In the genomic region with DNA sequence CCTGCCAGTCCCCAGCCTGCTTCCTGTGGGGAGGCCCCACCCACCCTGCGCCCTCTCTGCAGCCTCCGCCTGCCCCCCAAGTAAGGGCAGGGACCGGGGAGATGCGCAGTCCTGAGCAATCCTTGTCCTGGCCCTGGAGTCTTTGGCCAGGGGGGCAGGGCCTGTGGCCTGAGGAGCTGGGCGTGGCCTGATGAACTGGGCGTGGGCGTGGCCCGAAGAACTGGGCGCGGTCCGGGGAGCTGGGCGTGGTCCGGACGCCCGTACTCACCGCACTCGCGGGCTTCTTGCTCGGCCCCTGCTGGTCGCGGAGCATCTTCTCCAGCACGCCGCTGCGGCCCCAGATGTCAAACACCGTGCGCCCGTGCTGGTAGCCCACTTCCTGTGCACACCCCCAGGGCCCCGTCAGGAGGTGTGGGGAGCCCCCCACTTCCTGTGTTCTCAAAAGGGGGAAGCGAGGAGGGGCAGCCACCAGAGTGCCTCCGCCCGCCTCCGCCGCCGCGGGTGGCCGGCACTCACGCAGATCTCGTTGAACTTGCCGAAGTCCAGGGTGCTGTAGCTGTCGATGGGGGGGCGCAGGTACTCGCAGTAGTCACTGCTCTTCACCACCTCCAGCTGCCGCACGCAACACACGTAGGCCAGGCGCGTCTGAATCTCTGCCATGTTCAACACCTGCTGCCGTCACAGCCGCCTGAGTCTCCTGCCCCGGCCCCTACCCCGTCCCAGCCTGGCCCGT, we compare ENCODE assay signal across 9 cellular contexts. TPM values are rescaled to one million over a fixed set of nuclear protein-coding genes. Genes with fewer than 3 reads are reported as not detected.
DNase-seq lines count a peak whose midpoint lies in the region; ATAC-seq, FAIRE-seq and TF ChIP-seq lines count a peak whose summit lies in the region.
"Had no signal": no experiment of that assay in that cellular context is flagged by ENCODE, and none has a peak within 500 bp of the region (broad histone marks: within the 10 kb centered on the region; RNA-seq: fewer than 3 reads in every experiment).

No MANE protein-coding gene starts in this region.

- H3K27ac ChIP-seq in kidney (ENCODE audit: low read depth in 2 of 2, low read length in 2 of 2): no peak overlapping the region

- no peak overlapping the region for H3K9ac ChIP-seq in kidney (ENCODE audit: low read length in 2 of 2)

- H3K4me3 ChIP-seq in kidney (ENCODE audit: low read length in 2 of 2): no peak overlapping the region

- no peaks in the 10 kb centered on the region for H3K36me3 ChIP-seq in kidney (ENCODE audit: control insufficient read depth in 1 of 2, insufficient read depth in 2 of 2, low read length in 2 of 2)

- no peak for FAIRE-seq in kidney (lab: Jason Lieb, UNC)

- ATAC-seq in GM21390 (IDR thresholded peaks at IDR 0.05; ENCODE audit: unreplicated experiment): peak; percentile 52

- intact Hi-C loops in kidney (cut with DNase I): no loop called here

- H3K4me1 ChIP-seq in kidney (ENCODE audit: control insufficient read depth in 1 of 2, insufficient read depth in 1 of 2, low read depth in 1 of 2, low read length in 2 of 2): peaks cover 0 to 17% of the 10 kb centered on the region in 2 donors

- DNase-seq in 8988T (peak; percentile 51), NOMO-1 treated with DMSO at 0.1 percent for 48 hours (lab: John Stamatoyannopoulos, UW; ENCODE audit: unreplicated experiment) (peak; percentile 58), kidney (peak; percentile 90), C1 segment of cervical spinal cord (lab: John Stamatoyannopoulos, UW) (no peak), NCI-H146 (lab: John Stamatoyannopoulos, UW) (no peak)
- DNase-seq in activated effector memory CD4-positive, alpha-beta T cell treated with Interleukin-2 at 50 U/mL for 16 hours: peak; percentile 77
- peak; percentile 58 to 67 for DNase-seq in stimulated activated CD8-positive, alpha-beta memory T cell treated with anti-CD3 and anti-CD28 coated beads, Interleukin-7, amount 100 ng/mL, for 1 hour (ENCODE audit: low read depth in 2 of 2)

- no peak for TF ChIP-seq CTCF in kidney (IDR thresholded peaks at IDR 0.05; ENCODE audit: borderline replicate concordance, extremely low read depth, insufficient read depth)

- no peaks in the 10 kb centered on the region for H3K9me3 ChIP-seq in kidney (ENCODE audit: control insufficient read depth in 1 of 2, low read length in 2 of 2)

RNA-seq across cellular contexts. Expression of a gene that starts 2.7 kb away (rescaled TPM):
- 49.5 TPM for total RNA-seq in kidney
- polyA plus RNA-seq in kidney (ENCODE audit: insufficient read depth, low read depth, low replicate concordance): 32.7 TPM

RNA-seq across cellular contexts. Expression of a gene that starts 20.7 kb away (rescaled TPM):
- 5.2 TPM for total RNA-seq in kidney
- polyA plus RNA-seq in kidney (ENCODE audit: insufficient read depth, low read depth, low replicate concordance): 5.0 TPM
- polyA plus RNA-seq: BJ had no signal

RNA-seq across cellular contexts. Expression of a gene that starts 38.6 kb away (rescaled TPM):
- total RNA-seq in kidney: 21.8 TPM
- polyA plus RNA-seq in kidney (ENCODE audit: insufficient read depth, low read depth, low replicate concordance): 19.1 TPM

RNA-seq across cellular contexts. Expression of a gene that starts 38.9 kb away (rescaled TPM):
- total RNA-seq in kidney: 44.5 TPM
- polyA plus RNA-seq in kidney (ENCODE audit: insufficient read depth, low read depth, low replicate concordance): 18.9 TPM

Comparison
In these comparisons a context has a peak if more than half of its experiments do, and no peak if none do; other contexts are left out.
1. DNase-seq: peak in 8988T (single experiment), NOMO-1 treated with DMSO at 0.1 percent for 48 hours (single experiment), activated effector memory CD4-positive, alpha-beta T cell treated with Interleukin-2 at 50 U/mL for 16 hours (single experiment), kidney (single experiment) and stimulated activated CD8-positive, alpha-beta memory T cell treated with anti-CD3 and anti-CD28 coated beads, Interleukin-7, amount 100 ng/mL, for 1 hour (2 of 2); none in C1 segment of cervical spinal cord (0 of 14) and NCI-H146 (single experiment).